27 cellular contexts compared by ENCODE assay signal in genomic region chr1:19350566-19350965, GRCh38. TPM values are rescaled to one million over a fixed set of nuclear protein-coding genes. Genes with fewer than 3 reads are reported as not detected.
A peak's percentile ranks its signal among the peaks of the same experiment; 100 is the strongest.
DNase-seq lines count a peak whose midpoint lies in the region; ATAC-seq, FAIRE-seq and TF ChIP-seq lines count a peak whose summit lies in the region.
"Had no signal": no experiment of that assay in that cellular context is flagged by ENCODE, and none has a peak within 500 bp of the region (broad histone marks: within the 10 kb centered on the region; RNA-seq: fewer than 3 reads in every experiment).

No MANE protein-coding gene starts in this region.

- H3K36me3 Mint-ChIP-seq in activated naive CD8-positive, alpha-beta T cell treated with anti-CD3 and anti-CD28 coated beads, Interleukin-2, amount 50 U/mL, for 24 hours (ENCODE audit: low read depth), result peaks cover 27% of the 10 kb centered on the region
- peaks cover 3% of the 10 kb centered on the region for H3K36me3 Mint-ChIP-seq in activated naive CD8-positive, alpha-beta T cell treated with anti-CD3 and anti-CD28 coated beads for 36 hours
- H3K36me3 Mint-ChIP-seq in T-helper 17 cell (ENCODE audit: low read depth) (peaks cover 2% of the 10 kb centered on the region), memory B cell (peaks cover 12% of the 10 kb centered on the region)

- DNase-seq in activated naive CD8-positive, alpha-beta T cell treated with anti-CD3 and anti-CD28 coated beads, Interleukin-2, amount 50 U/mL, for 24 hours, result no peak
- no peak for DNase-seq in activated naive CD8-positive, alpha-beta T cell treated with anti-CD3 and anti-CD28 coated beads for 36 hours
- DNase-seq in T-helper 17 cell (no peak), memory B cell (ENCODE audit: low spot score in 2 of 2) (no peak), H54 (ENCODE audit: insufficient read length, low spot score) (no peak)
- no peak for DNase-seq in activated CD4-positive, alpha-beta T cell treated with anti-CD3 and anti-CD28 coated beads, Interleukin-2, amount 50 U/mL, for 4 hours
- DNase-seq in stimulated activated CD4-positive, alpha-beta T cell treated with anti-CD3 and anti-CD28 coated beads, Interleukin-4, amount 100 ng/mL, for 24 hours, result no peak
- DNase-seq: AML-193; CD4-positive, alpha-beta T cell; H7; HFFc6; KBM-7; MV-4-11; NCI-H1105; NCI-H146; NCI-H1930; NCI-H2107; NCI-H446; NCI-H524 treated with DMSO at 0.1 percent for 48 hours; NCI-H774; NK-92 treated with Interleukin-12 subunit alpha and Interleukin-12 subunit beta, amount 100 ng/mL, for 24 hours; SIG-M5 had no signal

- ATAC-seq in activated naive CD8-positive, alpha-beta T cell treated with anti-CD3 and anti-CD28 coated beads, Interleukin-2, amount 50 U/mL, for 24 hours, result no peak
- no peak for ATAC-seq in T-helper 17 cell
- ATAC-seq in memory B cell (ENCODE audit: low read depth), result no peak
- ATAC-seq: A549 had no signal

- no peaks in the 10 kb centered on the region for H3K9me3 ChIP-seq in T-helper 17 cell (ENCODE audit: control insufficient read depth, low read length, poor library complexity, severe bottlenecking)
- H3K9me3 ChIP-seq: A549; BLaER1 treated with 17β-estradiol and CSF1 and Interleukin-3, amounts not matched to agents 10 nM and 100 nM had no signal

- H3K27me3 Mint-ChIP-seq in activated naive CD8-positive, alpha-beta T cell treated with anti-CD3 and anti-CD28 coated beads, Interleukin-2, amount 50 U/mL, for 24 hours, result no peaks in the 10 kb centered on the region
- no peaks in the 10 kb centered on the region for H3K27me3 Mint-ChIP-seq in activated naive CD8-positive, alpha-beta T cell treated with anti-CD3 and anti-CD28 coated beads for 36 hours
- H3K27me3 Mint-ChIP-seq in T-helper 17 cell, result no peaks in the 10 kb centered on the region
- H3K27me3 Mint-ChIP-seq in memory B cell, result no peaks in the 10 kb centered on the region
- H3K27me3 Mint-ChIP-seq: CD4-positive, alpha-beta T cell had no signal

- H3K9me3 Mint-ChIP-seq in activated naive CD8-positive, alpha-beta T cell treated with anti-CD3 and anti-CD28 coated beads, Interleukin-2, amount 50 U/mL, for 24 hours, result no peaks in the 10 kb centered on the region
- no peaks in the 10 kb centered on the region for H3K9me3 Mint-ChIP-seq in activated naive CD8-positive, alpha-beta T cell treated with anti-CD3 and anti-CD28 coated beads for 36 hours
- no peaks in the 10 kb centered on the region for H3K9me3 Mint-ChIP-seq in memory B cell
- H3K9me3 Mint-ChIP-seq: CD4-positive, alpha-beta T cell; HFFc6 had no signal

- peak overlapping the region; percentile 40 for H3K27ac Mint-ChIP-seq in activated naive CD8-positive, alpha-beta T cell treated with anti-CD3 and anti-CD28 coated beads, Interleukin-2, amount 50 U/mL, for 24 hours
- H3K27ac Mint-ChIP-seq in activated naive CD8-positive, alpha-beta T cell treated with anti-CD3 and anti-CD28 coated beads for 36 hours, result no peak overlapping the region
- H3K27ac Mint-ChIP-seq in T-helper 17 cell (peak overlapping the region; percentile 27), memory B cell (peak overlapping the region; percentile 24)
- H3K27ac Mint-ChIP-seq: CD4-positive, alpha-beta T cell; HFFc6 had no signal

- TF ChIP-seq POLR2A in H54 (IDR thresholded peaks at IDR 0.05; ENCODE audit: low read depth, low read length), result no peak

- H3K4me3 Mint-ChIP-seq in activated naive CD8-positive, alpha-beta T cell treated with anti-CD3 and anti-CD28 coated beads, Interleukin-2, amount 50 U/mL, for 24 hours, result no peak overlapping the region
- no peak overlapping the region for H3K4me3 Mint-ChIP-seq in activated naive CD8-positive, alpha-beta T cell treated with anti-CD3 and anti-CD28 coated beads for 36 hours
- H3K4me3 Mint-ChIP-seq in T-helper 17 cell (no peak overlapping the region), memory B cell (no peak overlapping the region)
- H3K4me3 Mint-ChIP-seq: CD4-positive, alpha-beta T cell; HFFc6 had no signal

- no peak for FAIRE-seq in H54 (lab: Jason Lieb, UNC)
- FAIRE-seq: A549, D721Med, GM18507, HTR-8/SVneo had no signal

- no peaks in the 10 kb centered on the region for H3K4me1 Mint-ChIP-seq in activated naive CD8-positive, alpha-beta T cell treated with anti-CD3 and anti-CD28 coated beads, Interleukin-2, amount 50 U/mL, for 24 hours
- H3K4me1 Mint-ChIP-seq in activated naive CD8-positive, alpha-beta T cell treated with anti-CD3 and anti-CD28 coated beads for 36 hours, result no peaks in the 10 kb centered on the region
- H3K4me1 Mint-ChIP-seq in T-helper 17 cell (peaks cover 6% of the 10 kb centered on the region), memory B cell (peaks cover 2% of the 10 kb centered on the region)

RNA-seq across cellular contexts. Expression of gene SLC66A1, which starts 38.4 kb away (rescaled TPM):
- 1 to 10 TPM; 6.5 to 6.8 TPM for total RNA-seq in activated naive CD8-positive, alpha-beta T cell treated with anti-CD3 and anti-CD28 coated beads for 36 hours
- total RNA-seq in T-helper 17 cell, result 1 to 10 TPM; 3.3 to 3.9 TPM

RNA-seq across cellular contexts. Expression of gene AKR7A2, which starts 38.6 kb away (rescaled TPM):
- 10 to 100 TPM; 37.4 to 43.0 TPM for total RNA-seq in activated naive CD8-positive, alpha-beta T cell treated with anti-CD3 and anti-CD28 coated beads for 36 hours
- total RNA-seq in T-helper 17 cell, result 10 to 100 TPM; 17.3 to 21.9 TPM
